1 cellular context compared by ENCODE assay signal in the genomic region with DNA sequence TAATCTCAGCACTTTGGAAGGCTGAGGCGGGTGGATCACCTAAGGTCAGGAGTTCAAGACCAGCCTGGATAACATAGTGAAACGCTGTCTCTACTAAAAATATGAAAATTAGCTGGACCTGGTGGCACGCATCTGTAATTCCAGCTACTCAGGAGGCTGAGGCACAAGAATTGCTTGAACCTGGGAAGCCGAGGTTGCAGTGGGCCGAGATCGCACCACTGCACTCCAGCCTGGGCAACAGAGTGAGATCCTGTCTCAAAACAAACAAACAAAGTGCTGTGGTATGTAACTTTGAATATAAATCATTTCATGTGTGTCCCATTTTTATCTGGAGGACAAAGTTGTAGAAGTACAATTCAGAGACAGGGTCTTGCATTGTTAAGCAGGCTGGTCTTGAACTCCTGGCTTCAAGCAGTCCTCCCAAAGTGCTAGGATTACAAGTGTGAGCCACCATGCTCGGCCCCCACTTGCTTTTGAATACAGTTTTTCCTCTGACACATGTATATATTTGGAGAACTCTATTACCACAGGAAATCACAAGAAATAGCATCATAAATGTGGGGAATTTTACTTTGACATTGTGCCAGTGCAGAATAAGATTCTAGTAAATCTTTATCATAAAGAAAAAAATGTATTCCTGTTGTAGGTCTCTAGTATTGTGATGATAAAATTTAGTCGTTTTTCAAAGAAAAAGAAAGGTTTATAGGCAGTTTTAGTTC.
TF ChIP-seq lines count a peak whose summit lies in the region.

No MANE protein-coding gene starts in this region.

TF ChIP-seq in SK-N-SH, 30 proteins besides CTCF, POLR2A, EP300 and RAD21 (continued from another document):
- TF ChIP-seq, protein P1, sequence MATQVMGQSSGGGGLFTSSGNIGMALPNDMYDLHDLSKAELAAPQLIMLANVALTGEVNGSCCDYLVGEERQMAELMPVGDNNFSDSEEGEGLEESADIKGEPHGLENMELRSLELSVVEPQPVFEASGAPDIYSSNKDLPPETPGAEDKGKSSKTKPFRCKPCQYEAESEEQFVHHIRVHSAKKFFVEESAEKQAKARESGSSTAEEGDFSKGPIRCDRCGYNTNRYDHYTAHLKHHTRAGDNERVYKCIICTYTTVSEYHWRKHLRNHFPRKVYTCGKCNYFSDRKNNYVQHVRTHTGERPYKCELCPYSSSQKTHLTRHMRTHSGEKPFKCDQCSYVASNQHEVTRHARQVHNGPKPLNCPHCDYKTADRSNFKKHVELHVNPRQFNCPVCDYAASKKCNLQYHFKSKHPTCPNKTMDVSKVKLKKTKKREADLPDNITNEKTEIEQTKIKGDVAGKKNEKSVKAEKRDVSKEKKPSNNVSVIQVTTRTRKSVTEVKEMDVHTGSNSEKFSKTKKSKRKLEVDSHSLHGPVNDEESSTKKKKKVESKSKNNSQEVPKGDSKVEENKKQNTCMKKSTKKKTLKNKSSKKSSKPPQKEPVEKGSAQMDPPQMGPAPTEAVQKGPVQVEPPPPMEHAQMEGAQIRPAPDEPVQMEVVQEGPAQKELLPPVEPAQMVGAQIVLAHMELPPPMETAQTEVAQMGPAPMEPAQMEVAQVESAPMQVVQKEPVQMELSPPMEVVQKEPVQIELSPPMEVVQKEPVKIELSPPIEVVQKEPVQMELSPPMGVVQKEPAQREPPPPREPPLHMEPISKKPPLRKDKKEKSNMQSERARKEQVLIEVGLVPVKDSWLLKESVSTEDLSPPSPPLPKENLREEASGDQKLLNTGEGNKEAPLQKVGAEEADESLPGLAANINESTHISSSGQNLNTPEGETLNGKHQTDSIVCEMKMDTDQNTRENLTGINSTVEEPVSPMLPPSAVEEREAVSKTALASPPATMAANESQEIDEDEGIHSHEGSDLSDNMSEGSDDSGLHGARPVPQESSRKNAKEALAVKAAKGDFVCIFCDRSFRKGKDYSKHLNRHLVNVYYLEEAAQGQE (IDR thresholded peaks at IDR 0.05; ENCODE audit: low read depth, low read length): no peak
- TF ChIP-seq GATA2 (CRISPR knock-in tag; IDR thresholded peaks at IDR 0.05): no peak
